Comparison of ENCODE assay signal across 8 cellular contexts in genomic region chr2:201070966-201071304, GRCh38. TPM values are rescaled to one million over a fixed set of nuclear protein-coding genes. Genes with fewer than 3 reads are reported as not detected.
A peak's percentile ranks its signal among the peaks of the same experiment; 100 is the strongest.
DNase-seq lines count a peak whose midpoint lies in the region; ATAC-seq and TF ChIP-seq lines count a peak whose summit lies in the region.

No MANE protein-coding gene starts in this region.

- H3K79me2 ChIP-seq in PC-3 (ENCODE audit: low read length) = peaks cover 92% of the 10 kb centered on the region

- peak overlapping the region; percentile 84; the same call in 1 of the 2 replicates for H3K27ac ChIP-seq in PC-3 (ENCODE audit: low read length)
- peak overlapping the region; percentile 45 for H3K27ac ChIP-seq in ectodermal cell (ENCODE audit: insufficient read depth, low read depth, low read length, poor library complexity, severe bottlenecking)

- peak overlapping the region; percentile 95 for H3K9ac ChIP-seq in PC-3 (ENCODE audit: low read length)

- intact Hi-C loops in activated naive CD4-positive, alpha-beta T cell treated with anti-CD3 and anti-CD28 coated beads for 36 hours (cut with micrococcal nuclease) = loop anchor here (1.0 to 5.0 kb wide), 8 partner anchors 45 to 381 kb away; partner anchors contain the start of genes BZW1, CFLAR, CLK1 and NIF3L1
- intact Hi-C loops in PC-3 (cut with micrococcal nuclease) = loop anchor here (1.0 to 5.0 kb wide), 5 partner anchors 46 to 161 kb away; partner anchors contain the start of gene ORC2
- intact Hi-C loops in natural killer cell (cut with micrococcal nuclease) = loop anchor here (1.0 to 5.0 kb wide), 5 partner anchors 45 to 358 kb away; partner anchors contain the start of genes CASP10, CFLAR, NIF3L1 and PPIL3

- TSS peak; percentile 47 for BruUV-seq in PC-3 (replicated peaks; lab: Mats Ljungman, UMichigan)

- ATAC-seq in PC-3 = peak; percentile 14
- ATAC-seq in natural killer cell = no peak
- no peak for ATAC-seq in HG03521 (IDR thresholded peaks at IDR 0.05; ENCODE audit: unreplicated experiment)

- H3K4me3 ChIP-seq in PC-3 (ENCODE audit: low read length) = peak overlapping the region; percentile 81
- H3K4me3 ChIP-seq in ectodermal cell (ENCODE audit: insufficient read depth, low read depth, low read length) = peak overlapping the region; percentile 74

- H3K27me3 ChIP-seq in PC-3 (ENCODE audit: low read length) (no peaks in the 10 kb centered on the region), ectodermal cell (ENCODE audit: control insufficient read depth, insufficient read depth, low read length, poor library complexity, severe bottlenecking) (no peaks in the 10 kb centered on the region)

- peaks cover 53% of the 10 kb centered on the region for H3K4me1 Mint-ChIP-seq in activated naive CD4-positive, alpha-beta T cell treated with anti-CD3 and anti-CD28 coated beads for 36 hours (ENCODE audit: low read depth)
- H3K4me1 Mint-ChIP-seq in natural killer cell = peaks cover 47 to 49% of the 10 kb centered on the region in 2 donors

- H3K36me3 ChIP-seq in PC-3 (ENCODE audit: low read depth, low read length) = no peaks in the 10 kb centered on the region
- H3K36me3 ChIP-seq in ectodermal cell (ENCODE audit: control insufficient read depth, insufficient read depth, low read length) = no peaks in the 10 kb centered on the region

- POLR2A ChIA-PET in PC-3 (lab: Charles Lee; ENCODE audit: unreplicated experiment) = interaction anchor here (0.6 to 1.3 kb wide), 2 partner anchors 37 to 45 kb away, joined by 4 to 6 read pairs; partner anchors contain the start of gene CFLAR

- no peaks in the 10 kb centered on the region for H3K27me3 Mint-ChIP-seq in activated naive CD4-positive, alpha-beta T cell treated with anti-CD3 and anti-CD28 coated beads for 36 hours (ENCODE audit: low read depth)
- H3K27me3 Mint-ChIP-seq in natural killer cell (ENCODE audit: low read depth in 2 of 2) = no peaks in the 10 kb centered on the region

- H3F3A ChIP-seq in PC-3 (ENCODE audit: low read length, unreplicated experiment) = peaks cover 5% of the 10 kb centered on the region

- H3K9me2 ChIP-seq in PC-3 (replicated peaks; ENCODE audit: low read length) = no peaks in the 10 kb centered on the region

- H4K20me1 ChIP-seq in PC-3 (ENCODE audit: low read length) = no peaks in the 10 kb centered on the region

- no peaks in the 10 kb centered on the region for H3K9me3 Mint-ChIP-seq in activated naive CD4-positive, alpha-beta T cell treated with anti-CD3 and anti-CD28 coated beads for 36 hours
- no peaks in the 10 kb centered on the region for H3K9me3 Mint-ChIP-seq in natural killer cell

- H3K9me3 ChIP-seq in PC-3 (ENCODE audit: low read length) (no peaks in the 10 kb centered on the region), ectodermal cell (ENCODE audit: control insufficient read depth, low read length) (no peaks in the 10 kb centered on the region)

- peak overlapping the region; percentile 96 for H3K4me3 Mint-ChIP-seq in activated naive CD4-positive, alpha-beta T cell treated with anti-CD3 and anti-CD28 coated beads for 36 hours
- H3K4me3 Mint-ChIP-seq in natural killer cell = peak overlapping the region; percentile 97

- peak overlapping the region; percentile 95 for H2AFZ ChIP-seq in PC-3 (ENCODE audit: low read length)

- peak overlapping the region; percentile 93 for H3K4me2 ChIP-seq in PC-3 (ENCODE audit: low read length)

- 5% methylated on average over 6 of the region's 6 CpGs for WGBS in ectodermal cell, 2 experiments

- no peak for TF ChIP-seq CTCF in PC-3 (conservative IDR thresholded peaks at IDR 0.05; ENCODE audit: low read depth, low read length)
- no peak for TF ChIP-seq CTCF in natural killer cell (IDR thresholded peaks at IDR 0.05)

- DNase-seq in activated naive CD4-positive, alpha-beta T cell treated with anti-CD3 and anti-CD28 coated beads for 36 hours = no peak
- no peak for DNase-seq in activated naive CD4-positive, alpha-beta T cell treated with Interleukin-2 at 50 U/mL for 16 hours
- peak; percentile 55 for DNase-seq in PC-3
- no peak for DNase-seq in natural killer cell
- DNase-seq in NCI-H187 (lab: John Stamatoyannopoulos, UW) = no peak
- no peak for DNase-seq in NCI-H2081 treated with DMSO at 0.1 percent for 48 hours (lab: John Stamatoyannopoulos, UW)

- CTCF ChIA-PET in activated naive CD4-positive, alpha-beta T cell treated with anti-CD3 and anti-CD28 coated beads for 36 hours (lab: Charles Lee) = interaction anchor here (0.7 to 6.3 kb wide), 12 partner anchors 19 to 166 kb away, joined by 3 to 104 read pairs (median 4); partner anchors contain the start of gene ORC2
- CTCF ChIA-PET in PC-3 (lab: Charles Lee) = no interaction called here

- H3K27ac Mint-ChIP-seq in activated naive CD4-positive, alpha-beta T cell treated with anti-CD3 and anti-CD28 coated beads for 36 hours = peak overlapping the region; percentile 92
- H3K27ac Mint-ChIP-seq in natural killer cell = peak overlapping the region; percentile 93 to 100

- H3K4me1 ChIP-seq in PC-3 (ENCODE audit: insufficient read depth, low read length) (peaks cover 24% of the 10 kb centered on the region), ectodermal cell (ENCODE audit: control insufficient read depth, insufficient read depth, low read length) (peaks cover 4% of the 10 kb centered on the region)

- H3K36me3 Mint-ChIP-seq in activated naive CD4-positive, alpha-beta T cell treated with anti-CD3 and anti-CD28 coated beads for 36 hours (ENCODE audit: low read depth) = peaks cover 3% of the 10 kb centered on the region
- no peaks in the 10 kb centered on the region for H3K36me3 Mint-ChIP-seq in natural killer cell

RNA-seq across cellular contexts. Expression of gene HYCC2, which starts 0.5 kb away (rescaled TPM):
- total RNA-seq in activated naive CD4-positive, alpha-beta T cell treated with anti-CD3 and anti-CD28 coated beads for 36 hours = 10 to 100 TPM; 19.1 TPM
- total RNA-seq in PC-3 (2014; rRNA removed) (3.6 and 5.5 TPM in 2 replicates), natural killer cell (10 to 100 TPM; 54.2 to 62.5 (median 60.1) TPM)
- polyA plus RNA-seq in ectodermal cell (2013, experiment 1 of 4) = 7.1 TPM
- 5.5 TPM for polyA plus RNA-seq in ectodermal cell (2013, experiment 2 of 4)
- polyA plus RNA-seq in ectodermal cell (2013, experiment 3 of 4) = 5.3 TPM
- polyA plus RNA-seq in ectodermal cell (2013, experiment 4 of 4) = 5.0 TPM

RNA-seq across cellular contexts. Expression of gene NDUFB3, which starts 0.9 kb away (rescaled TPM):
- 100 to 1,000 TPM; 159 to 162 TPM for total RNA-seq in activated naive CD4-positive, alpha-beta T cell treated with anti-CD3 and anti-CD28 coated beads for 36 hours
- total RNA-seq in PC-3 (2014; rRNA removed) = 154 and 176 TPM in 2 replicates
- polyA plus RNA-seq in ectodermal cell (2013, experiment 1 of 4) = 66.5 TPM
- polyA plus RNA-seq in ectodermal cell (2013, experiment 2 of 4) = 75.4 TPM
- 76.3 TPM for polyA plus RNA-seq in ectodermal cell (2013, experiment 3 of 4)
- 77.9 TPM for polyA plus RNA-seq in ectodermal cell (2013, experiment 4 of 4)
- 10 to 100 TPM; 23.5 to 32.7 (median 30.7) TPM for total RNA-seq in natural killer cell

RNA-seq across cellular contexts. Expression of gene CFLAR, which starts 45.0 kb away (rescaled TPM):
- 100 to 1,000 TPM; 214 to 222 TPM for total RNA-seq in activated naive CD4-positive, alpha-beta T cell treated with anti-CD3 and anti-CD28 coated beads for 36 hours
- total RNA-seq in PC-3 (2014; rRNA removed) (32.1 and 33.5 TPM in 2 replicates), natural killer cell (100 to 1,000 TPM; 415 to 542 (median 445) TPM)
- polyA plus RNA-seq in ectodermal cell (2013, experiment 1 of 4) = 10.6 TPM
- 9.1 TPM for polyA plus RNA-seq in ectodermal cell (2013, experiment 2 of 4)
- polyA plus RNA-seq in ectodermal cell (2013, experiment 3 of 4) = 6.0 TPM
- polyA plus RNA-seq in ectodermal cell (2013, experiment 4 of 4) = 8.4 TPM
